8 cellular contexts compared by ENCODE assay signal in genomic region chr9:83622433-83622813, GRCh38.
DNase-seq lines count a peak whose midpoint lies in the region; ATAC-seq lines count a peak whose summit lies in the region.

No MANE protein-coding gene starts in this region.

- H2AFZ ChIP-seq in neuron (ENCODE audit: low read depth, low read length): peak overlapping the region; percentile 56

- H3K4me3 ChIP-seq in duodenal mucosa (ENCODE audit: low read depth in 1 of 2, low read length in 2 of 2): peak overlapping the region; percentile 72 to 80
- peak overlapping the region; percentile 54 for H3K4me3 ChIP-seq in neuron (ENCODE audit: low read length)

- in situ Hi-C loops in ACHN (cut with HindIII; ENCODE audit: low pct_ligation_motif_present, low pct_unique_long_range_greater_than_20kb, low sequenced_read_pairs): no loop called here

- peak overlapping the region; percentile 92 for H3K27ac ChIP-seq in duodenal mucosa (ENCODE audit: low read depth, low read length)

- H3K27me3 ChIP-seq in duodenal mucosa (ENCODE audit: control insufficient read depth in 1 of 2, insufficient read depth in 2 of 2, low read length in 2 of 2) (no peaks in the 10 kb centered on the region), neuron (ENCODE audit: insufficient read depth, low read length) (no peaks in the 10 kb centered on the region)

- H3K4me1 ChIP-seq in duodenal mucosa (ENCODE audit: control insufficient read depth in 1 of 2, insufficient read depth in 2 of 2, low read length in 2 of 2) (peaks cover 26 to 36% of the 10 kb centered on the region in 2 donors), neuron (ENCODE audit: insufficient read depth, low read length) (peaks cover 12% of the 10 kb centered on the region)

- DNase-seq in NCI-H2227 (lab: John Stamatoyannopoulos, UW; ENCODE audit: unreplicated experiment): peak; percentile 32
- DNase-seq in NCI-H1436 (lab: John Stamatoyannopoulos, UW): no peak
- DNase-seq in ACHN: no peak

- H3K9ac ChIP-seq in duodenal mucosa (ENCODE audit: low read depth in 1 of 2, low read length in 2 of 2): peak overlapping the region; percentile 79 to 83

- ATAC-seq in GM19467 (IDR thresholded peaks at IDR 0.05; ENCODE audit: unreplicated experiment) (peak; percentile 3), GM19455 (IDR thresholded peaks at IDR 0.05; ENCODE audit: unreplicated experiment) (no peak), HG02938 (IDR thresholded peaks at IDR 0.05; ENCODE audit: unreplicated experiment) (no peak)

- H3K36me3 ChIP-seq in duodenal mucosa (ENCODE audit: control insufficient read depth in 1 of 2, insufficient read depth in 2 of 2, low read length in 2 of 2) (peaks cover 4 to 9% of the 10 kb centered on the region in 2 donors), neuron (ENCODE audit: insufficient read depth, low read length) (peaks cover 4% of the 10 kb centered on the region)

- H3K9me3 ChIP-seq in duodenal mucosa (ENCODE audit: control insufficient read depth in 1 of 2, low read length in 2 of 2) (no peaks in the 10 kb centered on the region), neuron (ENCODE audit: low read length) (no peaks in the 10 kb centered on the region)
